Comparison of ENCODE assay signal across 12 cellular contexts in genomic region chr2:10125842-10126596, GRCh38. TPM values are rescaled to one million over a fixed set of nuclear protein-coding genes. Genes with fewer than 3 reads are reported as not detected.
DNase-seq lines count a peak whose midpoint lies in the region; ATAC-seq and TF ChIP-seq lines count a peak whose summit lies in the region.
"Had no signal": no experiment of that assay in that cellular context is flagged by ENCODE, and none has a peak within 500 bp of the region (broad histone marks: within the 10 kb centered on the region; RNA-seq: fewer than 3 reads in every experiment).

No MANE protein-coding gene starts in this region.

- no peak for ATAC-seq in activated CD8-positive, alpha-beta T cell treated with anti-CD3 and anti-CD28 coated beads, Interleukin-2, amount 10 ng/mL, durations not matched to agents 7 days and 5 days
- ATAC-seq: gastroesophageal sphincter had no signal

- H3K9me3 ChIP-seq in Caco-2 (no peaks in the 10 kb centered on the region), H9 (ENCODE audit: control insufficient read depth, low read depth, low read length) (no peaks in the 10 kb centered on the region), left ventricle myocardium inferior (replicated peaks) (no peaks in the 10 kb centered on the region)
- H3K9me3 ChIP-seq: gastroesophageal sphincter, sigmoid colon had no signal

- peaks cover 11% of the 10 kb centered on the region for H3K4me1 ChIP-seq in Caco-2
- no peaks in the 10 kb centered on the region for H3K4me1 ChIP-seq in H9 (ENCODE audit: insufficient read depth, low read length)
- H3K4me1 ChIP-seq in left ventricle myocardium inferior = peaks cover 33% of the 10 kb centered on the region

- H2BK12ac ChIP-seq in H9 (ENCODE audit: insufficient read length, low read depth, low read length) = no peak overlapping the region

- H3K4me3 Mint-ChIP-seq in Caco-2 (ENCODE audit: unreplicated experiment) = peak overlapping the region; percentile 2
- H3K4me3 Mint-ChIP-seq in H9 = peak overlapping the region in 1 of 2 experiments; percentile 1; a peak in 2 of 5 replicates
- peak overlapping the region; percentile 87 for H3K4me3 Mint-ChIP-seq in activated CD8-positive, alpha-beta T cell treated with anti-CD3 and anti-CD28 coated beads, Interleukin-2, amount 10 ng/mL, durations not matched to agents 7 days and 5 days
- peak overlapping the region; percentile 15 for H3K4me3 Mint-ChIP-seq in nephron progenitor cell

- no TSS peak for BruUV-seq in Caco-2 (replicated peaks; lab: Mats Ljungman, UMichigan)

- whole genome bisulfite sequencing in H9 (ENCODE audit: extremely low coverage, insufficient read length, low lambda C conversion rate) = no CpG with 5 or more reads among the region's 6 CpGs

- no peak overlapping the region for H3T11ph ChIP-seq in H9 (ENCODE audit: low read length)

- TF ChIP-seq CTCF in Caco-2 (IDR thresholded peaks at IDR 0.05; ENCODE audit: insufficient read depth in 1 of 2, low read depth in 1 of 2, low read length in 1 of 2, severe bottlenecking in 1 of 2, unreplicated experiment in 1 of 2) = no peak
- no peak for TF ChIP-seq CTCF in H9 (conservative IDR thresholded peaks at IDR 0.05)
- no peak for TF ChIP-seq CTCF in nephron progenitor cell (IDR thresholded peaks at IDR 0.05)
- no peak for TF ChIP-seq CTCF in left ventricle myocardium inferior (IDR thresholded peaks at IDR 0.05; ENCODE audit: borderline replicate concordance)

- intact Hi-C loops in Caco-2 (cut with micrococcal nuclease; ENCODE audit: unreplicated experiment) = loop anchor here (10.0 kb wide), 1 partner anchor 539 kb away; no protein-coding TSS in a partner anchor
- intact Hi-C loops in left ventricle myocardium inferior (cut with micrococcal nuclease) = loop anchor here (5.0 kb wide), 1 partner anchor 311 kb away; no protein-coding TSS in a partner anchor

- no peak overlapping the region for H2BK120ac ChIP-seq in H9 (ENCODE audit: low read depth, low read length, poor library complexity, severe bottlenecking)

- no peak overlapping the region for H4K5ac ChIP-seq in H9 (ENCODE audit: insufficient read length, low read depth, low read length)

- H2BK20ac ChIP-seq in H9 (ENCODE audit: low read depth, low read length, poor library complexity, severe bottlenecking) = no peak overlapping the region

- CTCF ChIA-PET in Caco-2 (lab: Charles Lee) = interaction anchor here (0.7 to 4.9 kb wide), 3 partner anchors 283 to 483 kb away, joined by 3 to 54 read pairs (median 6); no protein-coding TSS in a partner anchor
- CTCF ChIA-PET in activated CD8-positive, alpha-beta T cell treated with anti-CD3 and anti-CD28 coated beads, Interleukin-2, amount 10 ng/mL, durations not matched to agents 7 days and 5 days (lab: Charles Lee) = interaction anchor here (0.6 to 10.2 kb wide), 8 partner anchors 29 to 440 kb away, joined by 3 to 139 read pairs (median 14); partner anchors contain the start of gene HPCAL1

- no peak overlapping the region for H4K91ac ChIP-seq in H9 (ENCODE audit: insufficient read length, low read depth, low read length)

- H3K14ac ChIP-seq in H9 (ENCODE audit: insufficient read depth, low read length) = no peak overlapping the region

- H3K9me3 Mint-ChIP-seq in Caco-2 (ENCODE audit: unreplicated experiment) (no peaks in the 10 kb centered on the region), H9 (no peaks in the 10 kb centered on the region; a peak in 1 of 5 replicates), nephron progenitor cell (no peaks in the 10 kb centered on the region)
- no peaks in the 10 kb centered on the region for H3K9me3 Mint-ChIP-seq in activated CD8-positive, alpha-beta T cell treated with anti-CD3 and anti-CD28 coated beads, Interleukin-2, amount 10 ng/mL, durations not matched to agents 7 days and 5 days (ENCODE audit: insufficient read depth)

- no peak overlapping the region for H3K4me2 ChIP-seq in H9 (ENCODE audit: insufficient read depth, insufficient read length, low read length)

- H4K20me1 ChIP-seq in H9 (ENCODE audit: control insufficient read depth, insufficient read depth, insufficient read length) = no peaks in the 10 kb centered on the region

- peaks cover 2% of the 10 kb centered on the region for H3K79me1 ChIP-seq in H9 (ENCODE audit: insufficient read depth, low read depth, low read length, poor library complexity, severe bottlenecking)

- peak overlapping the region; percentile 4 for H3K9ac ChIP-seq in H9 (ENCODE audit: extremely low read depth, insufficient read length, low read length)

- H3K23me2 ChIP-seq in H9 (ENCODE audit: insufficient read length, low read depth, low read length, poor library complexity, severe bottlenecking) = peaks cover 16% of the 10 kb centered on the region

- peaks cover 24% of the 10 kb centered on the region for H3K4me1 Mint-ChIP-seq in Caco-2 (ENCODE audit: low read depth, unreplicated experiment)
- H3K4me1 Mint-ChIP-seq in H9 = peaks cover 40 to 46% of the 10 kb centered on the region in 2 experiments
- peaks cover 61% of the 10 kb centered on the region for H3K4me1 Mint-ChIP-seq in activated CD8-positive, alpha-beta T cell treated with anti-CD3 and anti-CD28 coated beads, Interleukin-2, amount 10 ng/mL, durations not matched to agents 7 days and 5 days (ENCODE audit: low read depth)
- H3K4me1 Mint-ChIP-seq in nephron progenitor cell = peaks cover 68% of the 10 kb centered on the region

- H3K27ac Mint-ChIP-seq in Caco-2 (ENCODE audit: unreplicated experiment) = peak overlapping the region; percentile 6
- H3K27ac Mint-ChIP-seq in H9 = peak overlapping the region in 1 of 3 experiments; percentile 24; a peak in 1 of 7 replicates
- H3K27ac Mint-ChIP-seq in activated CD8-positive, alpha-beta T cell treated with anti-CD3 and anti-CD28 coated beads, Interleukin-2, amount 10 ng/mL, durations not matched to agents 7 days and 5 days = peak overlapping the region; percentile 93
- H3K27ac Mint-ChIP-seq in nephron progenitor cell = no peak overlapping the region

- POLR2A ChIA-PET in Caco-2 (lab: Charles Lee) = interaction anchor here (0.6 kb wide), 1 partner anchor 29 kb away, joined by 3 read pairs; no protein-coding TSS in a partner anchor
- POLR2A ChIA-PET in activated CD8-positive, alpha-beta T cell treated with anti-CD3 and anti-CD28 coated beads, Interleukin-2, amount 10 ng/mL, durations not matched to agents 7 days and 5 days (lab: Charles Lee) = interaction anchor here (0.6 to 1.9 kb wide), 11 partner anchors 8 to 289 kb away, joined by 3 to 12 read pairs (median 5); partner anchors contain the start of gene CYS1

- no peak for DNase-seq in Caco-2
- no peak for DNase-seq in H9
- DNase-seq in activated CD8-positive, alpha-beta T cell treated with anti-CD3 and anti-CD28 coated beads, Interleukin-2, amount 10 ng/mL, durations not matched to agents 7 days and 5 days = no peak
- DNase-seq in nephron progenitor cell = no peak
- DNase-seq in left ventricle myocardium inferior = no peak
- DNase-seq in NCI-H748 treated with DMSO at 0.1 percent for 48 hours (lab: John Stamatoyannopoulos, UW) = no peak
- no peak for DNase-seq in iPS-NIHi7 (ENCODE audit: extremely low spot score)
- DNase-seq: effector CD8-positive, alpha-beta T cell; NCI-H1417 treated with DMSO at 0.1 percent for 48 hours; NCI-H510A had no signal

- no peak overlapping the region for H2BK5ac ChIP-seq in H9 (ENCODE audit: insufficient read length, low read length)

- H4K8ac ChIP-seq in H9 (replicated peaks; ENCODE audit: insufficient read length, low read depth, low read length) = no peak overlapping the region

- no peak overlapping the region for H3K18ac ChIP-seq in H9 (ENCODE audit: insufficient read length, low read depth, low read length)

- H3K27me3 ChIP-seq in Caco-2 (replicated peaks; ENCODE audit: control insufficient read depth, insufficient read depth, low read length) (no peaks in the 10 kb centered on the region), H9 (ENCODE audit: insufficient read depth, low read length) (no peaks in the 10 kb centered on the region), left ventricle myocardium inferior (ENCODE audit: low read depth) (peaks cover 25% of the 10 kb centered on the region)

- H3K27me3 Mint-ChIP-seq in Caco-2 (ENCODE audit: insufficient read depth, unreplicated experiment) (no peaks in the 10 kb centered on the region), H9 (ENCODE audit: low read depth) (no peaks in the 10 kb centered on the region), nephron progenitor cell (ENCODE audit: low read depth, poor library complexity) (no peaks in the 10 kb centered on the region)
- no peaks in the 10 kb centered on the region for H3K27me3 Mint-ChIP-seq in activated CD8-positive, alpha-beta T cell treated with anti-CD3 and anti-CD28 coated beads, Interleukin-2, amount 10 ng/mL, durations not matched to agents 7 days and 5 days (ENCODE audit: low read depth)

- H3K4ac ChIP-seq in H9 (ENCODE audit: low read depth, low read length) = no peak overlapping the region

- peaks cover 10% of the 10 kb centered on the region for H3K36me3 ChIP-seq in Caco-2 (ENCODE audit: control insufficient read depth, insufficient read depth, low read length)
- no peaks in the 10 kb centered on the region for H3K36me3 ChIP-seq in left ventricle myocardium inferior
- H3K36me3 ChIP-seq: gastroesophageal sphincter, sigmoid colon had no signal

- H3K4me3 ChIP-seq in Caco-2 (ENCODE audit: low read depth, low read length) (no peak overlapping the region), left ventricle myocardium inferior (no peak overlapping the region)
- H3K4me3 ChIP-seq: gastroesophageal sphincter, sigmoid colon had no signal

- H3K27ac ChIP-seq in H9 (ENCODE audit: insufficient read length, low read depth, low read length) (no peak overlapping the region), left ventricle myocardium inferior (replicated peaks) (no peak overlapping the region)
- H3K27ac ChIP-seq: gastroesophageal sphincter, sigmoid colon had no signal

- peaks cover 99% of the 10 kb centered on the region for H3K36me3 Mint-ChIP-seq in Caco-2 (ENCODE audit: insufficient read depth, unreplicated experiment)
- H3K36me3 Mint-ChIP-seq in H9 (ENCODE audit: insufficient read depth in 1 of 3, low read depth in 3 of 3) = peaks cover 60 to 78% (median 76%) of the 10 kb centered on the region in 3 experiments
- peaks cover 86% of the 10 kb centered on the region for H3K36me3 Mint-ChIP-seq in activated CD8-positive, alpha-beta T cell treated with anti-CD3 and anti-CD28 coated beads, Interleukin-2, amount 10 ng/mL, durations not matched to agents 7 days and 5 days (ENCODE audit: low read depth)
- peaks cover 48% of the 10 kb centered on the region for H3K36me3 Mint-ChIP-seq in nephron progenitor cell (ENCODE audit: low read depth)

- no peak overlapping the region for H2AFZ ChIP-seq in H9 (ENCODE audit: low read length)

- no peak overlapping the region for H3K56ac ChIP-seq in H9 (ENCODE audit: insufficient read length, low read depth, low read length)

- H3K23ac ChIP-seq in H9 (ENCODE audit: insufficient read length, low read depth, low read length) = no peak overlapping the region

- no peak overlapping the region for H2BK15ac ChIP-seq in H9 (ENCODE audit: low read depth, low read length)

- H3K79me2 ChIP-seq in H9 (ENCODE audit: insufficient read depth, low read length) = peaks cover 6% of the 10 kb centered on the region; the same call in 1 of the 2 replicates

- H2AK5ac ChIP-seq in H9 (ENCODE audit: insufficient read length, low read length) = no peak overlapping the region

RNA-seq across cellular contexts. Expression of gene RRM2, which starts 3.5 kb away (rescaled TPM):
- total RNA-seq in Caco-2 (2022) (160 and 169 TPM in 2 replicates), H9 (2021) (163 and 176 TPM in 2 replicates), left ventricle myocardium inferior (2.1 TPM)
- 100 to 1,000 TPM; 571 to 604 TPM for total RNA-seq in activated CD8-positive, alpha-beta T cell treated with anti-CD3 and anti-CD28 coated beads, Interleukin-2, amount 10 ng/mL, durations not matched to agents 7 days and 5 days

RNA-seq across cellular contexts. Expression of gene CYS1, which starts 45.8 kb away (rescaled TPM):
- total RNA-seq in Caco-2 (2022) = 0.91 and 1.4 TPM in 2 replicates
- total RNA-seq in H9 (2021) = 0.07 and 0.35 TPM in 2 replicates
- 1 to 10 TPM in 1 of 2 experiments, under 1 TPM in 1; 0.50 to 1.1 TPM for total RNA-seq in activated CD8-positive, alpha-beta T cell treated with anti-CD3 and anti-CD28 coated beads, Interleukin-2, amount 10 ng/mL, durations not matched to agents 7 days and 5 days
- total RNA-seq in left ventricle myocardium inferior = 3.3 TPM

Comparison
In these comparisons a context has a peak if more than half of its experiments do, and no peak if none do; other contexts are left out.
1. RNA of gene RRM2, which starts 3.5 kb away (total RNA-seq): 571 to 604 TPM in activated CD8-positive, alpha-beta T cell treated with anti-CD3 and anti-CD28 coated beads, Interleukin-2, amount 10 ng/mL, durations not matched to agents 7 days and 5 days, 160 to 169 TPM in Caco-2 and 163 to 176 TPM in H9; 2.1 TPM in left ventricle myocardium inferior (single experiment); every median in the first group is over 10 times any median in the second.